ENCODE assay signal across 9 cellular contexts in genomic region chr4:14783011-14783877, GRCh38.
DNase-seq lines count a peak whose midpoint lies in the region; ATAC-seq and TF ChIP-seq lines count a peak whose summit lies in the region.
"Had no signal": no experiment of that assay in that cellular context is flagged by ENCODE, and none has a peak within 500 bp of the region (broad histone marks: within the 10 kb centered on the region; RNA-seq: fewer than 3 reads in every experiment).

No MANE protein-coding gene starts in this region.

- 61% methylated on average over 5 of the region's 5 CpGs for WGBS in esophagus muscularis mucosa

- peaks cover 13% of the 10 kb centered on the region for H3K4me1 ChIP-seq in Loucy (ENCODE audit: insufficient read depth, low read length, poor library complexity, severe bottlenecking)
- H3K4me1 ChIP-seq in foreskin keratinocyte: peaks cover 9% of the 10 kb centered on the region
- no peaks in the 10 kb centered on the region for H3K4me1 ChIP-seq in esophagus muscularis mucosa
- no peaks in the 10 kb centered on the region for H3K4me1 ChIP-seq in BE2C

- TF ChIP-seq CTCF in Loucy (conservative IDR thresholded peaks at IDR 0.05; ENCODE audit: low read length) (no peak), foreskin keratinocyte (conservative IDR thresholded peaks at IDR 0.05) (no peak), esophagus muscularis mucosa (IDR thresholded peaks at IDR 0.05) (no peak), BE2C (IDR thresholded peaks at IDR 0.05; ENCODE audit: low read depth, low read length) (no peak)

- no peak overlapping the region for H3K9ac ChIP-seq in Loucy (ENCODE audit: low read depth, low read length, poor library complexity, severe bottlenecking)

- H3K9me2 ChIP-seq in Loucy (replicated peaks; ENCODE audit: low read depth, low read length): no peaks in the 10 kb centered on the region

- H3K27me3 ChIP-seq in Loucy (ENCODE audit: insufficient read depth, low read length, poor library complexity, severe bottlenecking) (no peaks in the 10 kb centered on the region), foreskin keratinocyte (no peaks in the 10 kb centered on the region), esophagus muscularis mucosa (no peaks in the 10 kb centered on the region), BE2C (no peaks in the 10 kb centered on the region)

- TF ChIP-seq EP300 in esophagus muscularis mucosa (IDR thresholded peaks at IDR 0.05): no peak

- peak; percentile 97 to 99 for DNase-seq in foreskin keratinocyte
- DNase-seq in esophagus muscularis mucosa (ENCODE audit: extremely low spot score): no peak
- DNase-seq in KG1 (lab: John Stamatoyannopoulos, UW): no peak
- DNase-seq in BE2C: no peak
- DNase-seq in OCI-M1 (lab: John Stamatoyannopoulos, UW): no peak

- H3K79me2 ChIP-seq in Loucy (ENCODE audit: insufficient read depth, low read length): no peaks in the 10 kb centered on the region

- peak overlapping the region; percentile 30 for H2AFZ ChIP-seq in Loucy (ENCODE audit: low read length)

- H3K4me3 ChIP-seq in Loucy (ENCODE audit: low read length, poor library complexity, severe bottlenecking) (no peak overlapping the region), esophagus muscularis mucosa (no peak overlapping the region), BE2C (ENCODE audit: low read depth, low read length) (no peak overlapping the region)

- no peaks in the 10 kb centered on the region for H3K36me3 ChIP-seq in Loucy (ENCODE audit: insufficient read depth, low read length)
- no peaks in the 10 kb centered on the region for H3K36me3 ChIP-seq in esophagus muscularis mucosa
- H3K36me3 ChIP-seq in BE2C: no peaks in the 10 kb centered on the region

- H4K20me1 ChIP-seq in Loucy (ENCODE audit: insufficient read depth, low read length, poor library complexity, severe bottlenecking): no peaks in the 10 kb centered on the region

- peak overlapping the region; percentile 34 for H3K4me2 ChIP-seq in Loucy (ENCODE audit: low read depth, low read length, poor library complexity, severe bottlenecking)

- TF ChIP-seq POLR2A in esophagus muscularis mucosa (IDR thresholded peaks at IDR 0.05; ENCODE audit: low read depth): no peak

- peak; percentile 95 for ATAC-seq in GM18519 (IDR thresholded peaks at IDR 0.05; ENCODE audit: low FRiP score, unreplicated experiment)
- peak; percentile 92 for ATAC-seq in GM21825 (IDR thresholded peaks at IDR 0.05; ENCODE audit: unreplicated experiment)
- peak; percentile 98 for ATAC-seq in foreskin keratinocyte
- ATAC-seq: HCT116 had no signal

- intact Hi-C loops in esophagus muscularis mucosa (cut with DNase I): no loop called here

- H3K9me3 ChIP-seq in Loucy (ENCODE audit: insufficient read depth, low read depth, low read length) (no peaks in the 10 kb centered on the region), esophagus muscularis mucosa (peaks cover 0 to 5% (median 0%) of the 10 kb centered on the region in 4 donors), BE2C (no peaks in the 10 kb centered on the region; the same call in 1 of the 2 replicates)

- H3F3A ChIP-seq in Loucy (ENCODE audit: low read depth): no peaks in the 10 kb centered on the region

- H3K27ac ChIP-seq in foreskin keratinocyte (peak overlapping the region; percentile 99), esophagus muscularis mucosa (replicated peaks in 1 of 4) (no peak overlapping the region)

Comparison
In these comparisons a context has a peak if more than half of its experiments do, and no peak if none do; other contexts are left out.
1. DNase-seq: peak in foreskin keratinocyte (2 of 2); none in esophagus muscularis mucosa (single experiment), KG1 (single experiment), BE2C (single experiment) and OCI-M1 (single experiment).
2. Peak in every context shown above with its lines, with median percentiles within 50 percentile points of each other: ATAC-seq.